Comparison of ENCODE assay signal across 30 cellular contexts in the genomic region with DNA sequence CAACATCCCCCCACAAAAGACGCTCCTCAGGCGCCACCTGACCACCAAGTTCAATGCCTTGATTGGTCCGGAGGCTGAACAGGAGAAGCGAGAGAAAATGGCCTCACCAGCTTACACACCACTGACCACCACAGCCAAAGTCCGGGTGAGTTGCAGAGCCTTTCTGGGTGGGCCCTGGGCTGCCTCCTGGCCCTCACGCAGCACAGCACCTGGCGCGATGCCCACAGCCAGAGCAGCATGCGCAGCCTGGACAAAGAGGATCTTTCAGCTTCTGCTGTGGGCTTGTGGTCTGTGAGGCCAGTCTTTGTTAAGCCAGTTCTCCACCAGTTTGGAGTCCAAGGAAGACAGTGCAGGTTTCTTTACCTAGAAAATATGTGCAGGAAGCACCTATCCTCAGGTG. TPM values are rescaled to one million over a fixed set of nuclear protein-coding genes. Genes with fewer than 3 reads are reported as not detected.
A peak's percentile ranks its signal among the peaks of the same experiment; 100 is the strongest.
DNase-seq lines count a peak whose midpoint lies in the region; ATAC-seq, FAIRE-seq and TF ChIP-seq lines count a peak whose summit lies in the region.
"Had no signal": no experiment of that assay in that cellular context is flagged by ENCODE, and none has a peak within 500 bp of the region (broad histone marks: within the 10 kb centered on the region; RNA-seq: fewer than 3 reads in every experiment).

No MANE protein-coding gene starts in this region.

- peak; percentile 84 for ATAC-seq in K562
- no peak for ATAC-seq in HG02588 (IDR thresholded peaks at IDR 0.05; ENCODE audit: unreplicated experiment)
- ATAC-seq: activated naive CD8-positive, alpha-beta T cell treated with anti-CD3 and anti-CD28 coated beads, Interleukin-2, amount 50 U/mL, for 24 hours; gastrocnemius medialis; stimulated activated effector memory CD8-positive, alpha-beta T cell treated with anti-CD3 and anti-CD28 coated beads, Interleukin-12 subunit alpha, Interleukin-12 subunit beta, amount 100 ng/mL, for 72 hours had no signal

- BruUV-seq in K562 (replicated peaks; lab: Mats Ljungman, UMichigan) = no TSS peak

- in situ Hi-C loops in K562 (cut with MboI) = loop anchor here (5.0 to 25.0 kb wide), 2 partner anchors 79 to 564 kb away; a partner anchor contains a TSS

- DNase-seq in COLO829 (ENCODE audit: low spot score) = peak; percentile 78
- peak in 1 of 4 experiments; percentile 15 for DNase-seq in K562 (ENCODE audit: extremely low read depth in 1 of 4, low spot score in 3 of 4)
- DNase-seq in substantia nigra (lab: John Stamatoyannopoulos, UW) = peak in 48 of 49 donors; percentile 26 to 90 (median 69)
- DNase-seq in activated naive CD4-positive, alpha-beta T cell treated with Interleukin-2 at 50 U/mL for 16 hours = no peak
- DNase-seq in adrenal gland = no peak
- DNase-seq: activated CD4-positive, alpha-beta memory T cell treated with anti-CD3 and anti-CD28 coated beads for 36 hours; activated gamma-delta T cell; activated naive CD8-positive, alpha-beta T cell treated with anti-CD3 and anti-CD28 coated beads, Interleukin-2, amount 50 U/mL, for 24 hours; activated T-cell treated with anti-CD3 and anti-CD28 coated beads, Interleukin-2, amount 50 U/mL, for 1 hour; CD8-positive, alpha-beta memory T cell; DMS153; esophagus squamous epithelium; gastrocnemius medialis; mammary epithelial cell; NCI-H1092; NCI-H2029; NCI-H2227 treated with DMSO at 0.1 percent for 48 hours; NCI-H748 treated with DMSO at 0.1 percent for 48 hours; retina; T1000; thyroid gland had no signal

- intact Hi-C loops in K562 (cut with micrococcal nuclease) = no loop called here
- intact Hi-C loops in adrenal gland (cut with DNase I) = loop anchor here in 1 of 2 donors (5.0 kb wide), 1 partner anchor 79 kb away; no protein-coding TSS in a partner anchor

- H3K4me1 ChIP-seq in K562 (replicated peaks in 1 of 2; ENCODE audit: control insufficient read depth in 2 of 2, insufficient read depth in 2 of 2, low read length in 2 of 2) (peaks cover 9 to 10% of the 10 kb centered on the region in 2 experiments; a peak in 3 of 5 replicates), adrenal gland (replicated peaks in 1 of 2) (peaks cover 0 to 7% of the 10 kb centered on the region in 2 donors)
- H3K4me1 ChIP-seq: esophagus squamous epithelium, gastrocnemius medialis, thyroid gland had no signal

- H3K36me3 ChIP-seq in K562 (ENCODE audit: control insufficient read depth, insufficient read depth, low read length) = no peaks in the 10 kb centered on the region
- H3K36me3 ChIP-seq in adrenal gland (replicated peaks in 1 of 2) = peaks cover 0 to 60% of the 10 kb centered on the region in 2 donors
- H3K36me3 ChIP-seq: brain microvascular endothelial cell had no signal

- TF ChIP-seq POLR2A in K562 (conservative IDR thresholded peaks at IDR 0.05) (no peak), adrenal gland (IDR thresholded peaks at IDR 0.05) (no peak)

- H4K20me1 ChIP-seq in K562 (replicated peaks; ENCODE audit: control insufficient read depth, insufficient read depth, low read length) = no peaks in the 10 kb centered on the region; the same call in 1 of the 2 replicates

- POLR2A ChIA-PET in K562 (lab: Yijun Ruan, JAX) = no interaction called here

- 8% methylated on average over 9 of the region's 9 CpGs for WGBS in K562 (ENCODE audit: insufficient coverage, low coverage, missing lambda C conversion rate)
- WGBS in adrenal gland, 4 donors = 87 to 97% (median 93%) methylated on average over 4 to 9 of the region's 9 CpGs

- H3K9me3 ChIP-seq in K562 (replicated peaks; ENCODE audit: control insufficient read depth, insufficient read depth, low read depth, low read length) (no peaks in the 10 kb centered on the region), adrenal gland (replicated peaks in 1 of 3) (no peaks in the 10 kb centered on the region)
- H3K9me3 ChIP-seq: esophagus squamous epithelium, gastrocnemius medialis, neutrophil, thyroid gland had no signal

- H3K4me3 ChIP-seq in K562 (no peak overlapping the region), adrenal gland (no peak overlapping the region)
- H3K4me3 ChIP-seq: esophagus squamous epithelium, gastrocnemius medialis, thyroid gland had no signal

- no peak for FAIRE-seq in K562 (lab: Jason Lieb, UNC)
- FAIRE-seq: colon, GM19239 had no signal

- no peak for TF ChIP-seq RAD21 in K562 (CRISPR knock-in tag; conservative IDR thresholded peaks at IDR 0.05 in 1 of 2, IDR thresholded peaks at IDR 0.05 in 1 of 2)

- H3K9ac ChIP-seq in K562 (ENCODE audit: insufficient read depth in 1 of 2, low read depth in 2 of 2, low read length in 2 of 2) = no peak overlapping the region

- H3K9me1 ChIP-seq in K562 (ENCODE audit: control insufficient read depth, insufficient read depth, low read length) = no peaks in the 10 kb centered on the region

- no peak for TF ChIP-seq EP300 in K562 (IDR thresholded peaks at IDR 0.05; ENCODE audit: low read length)

- H3K79me2 ChIP-seq in K562 (ENCODE audit: control insufficient read depth, insufficient read depth, low read length) = no peaks in the 10 kb centered on the region

- peaks cover 0 to 24% of the 10 kb centered on the region in 2 experiments; a peak in 2 of 5 replicates for H3K27me3 ChIP-seq in K562 (ENCODE audit: control insufficient read depth in 2 of 2, insufficient read depth in 2 of 2, low read length in 2 of 2)
- H3K27me3 ChIP-seq in layer of hippocampus (ENCODE audit: control insufficient read depth, insufficient read depth, low read length) = no peaks in the 10 kb centered on the region
- H3K27me3 ChIP-seq in adrenal gland = no peaks in the 10 kb centered on the region
- H3K27me3 ChIP-seq: brain microvascular endothelial cell, esophagus squamous epithelium, gastrocnemius medialis, neutrophil, thyroid gland had no signal

- no peak overlapping the region for H2AFZ ChIP-seq in K562 (ENCODE audit: low read depth, low read length)

- CTCF ChIA-PET in K562 (lab: Yijun Ruan, JAX; ENCODE audit: low intra/inter-chr PET ratio) = no interaction called here

- no peak overlapping the region for H3K4me2 ChIP-seq in K562 (ENCODE audit: insufficient read depth, low read length)

- TF ChIP-seq CTCF in K562 (IDR thresholded peaks at IDR 0.05 in 2 of 3, conservative IDR thresholded peaks at IDR 0.05 in 1 of 3; ENCODE audit: insufficient read depth in 2 of 3, low read depth in 1 of 3, low read length in 3 of 3) (peak; percentile 27 to 45 (median 32); a peak in 3 of 6 replicates), adrenal gland (IDR thresholded peaks at IDR 0.05) (no peak)

- no peak overlapping the region for H3K27ac ChIP-seq in K562 (ENCODE audit: extremely low read depth, low read depth, low read length)
- H3K27ac ChIP-seq in layer of hippocampus (ENCODE audit: low read depth, low read length) = peak overlapping the region; percentile 94
- H3K27ac ChIP-seq in substantia nigra (ENCODE audit: low read depth, low read length, poor library complexity, severe bottlenecking) = peak overlapping the region; percentile 92
- no peak overlapping the region for H3K27ac ChIP-seq in adrenal gland
- H3K27ac ChIP-seq: brain microvascular endothelial cell, esophagus squamous epithelium, gastrocnemius medialis, neutrophil, thyroid gland had no signal

TF ChIP-seq in K562, 482 proteins besides CTCF, POLR2A, EP300 and RAD21:
- no peak for TF ChIP-seq ZNF384 (IDR thresholded peaks at IDR 0.05; ENCODE audit: low read depth, low read length)
- no peak for TF ChIP-seq GABPA (tag; conservative IDR thresholded peaks at IDR 0.05; ENCODE audit: low read depth)
- no peak for TF ChIP-seq MIER1 (IDR thresholded peaks at IDR 0.05; ENCODE audit: low read depth)
- TF ChIP-seq NFIC (IDR thresholded peaks at IDR 0.05) = peak; percentile 91
- no peak for TF ChIP-seq SAFB2 (IDR thresholded peaks at IDR 0.05; ENCODE audit: borderline replicate concordance, low read depth, low read length, severe bottlenecking)

RNA-seq across cellular contexts. Expression of a gene that starts 21.6 kb away (rescaled TPM):
- 10.7 and 12.6 TPM in 2 replicates for total RNA-seq in K562 (2011; cell fraction: chromatin; rRNA removed; ENCODE audit: low replicate concordance)
- 7.7 and 11.3 TPM in 2 replicates for total RNA-seq in K562 (2011; cell fraction: nucleolus; rRNA removed)
- total RNA-seq in K562 (2011; cell fraction: nucleoplasm; rRNA removed) = 8.0 and 9.3 TPM in 2 replicates
- total RNA-seq in K562 (2014; rRNA removed) (8.2 and 11.3 TPM in 2 replicates), K562 (2014; rRNA removed; fragmentation: Illumina TruSeq; extraction: Trizol) (10.5 and 13.6 TPM in 2 replicates), K562 (2015; rRNA removed; fragmentation: Illumina TruSeq; extraction: Trizol) (11.0 and 11.7 TPM in 2 replicates), K562 (2021) (8.8 and 11.0 TPM in 2 replicates), adrenal gland (1 to 10 TPM; 1.6 to 6.5 (median 3.6) TPM)
- polyA plus RNA-seq in K562 (2011; rRNA removed) (4.0 and 16.7 TPM in 2 replicates), K562 (2014; fragmentation: Illumina TruSeq; extraction: Trizol) (17.5 and 20.4 TPM in 2 replicates), K562 (2014; fragmentation: Nextera tagmentation; extraction: Ambion mirVana) (10 to 100 TPM; 18.1 to 28.7 TPM), K562 (2014; rRNA removed) (11.2 and 16.8 TPM in 2 replicates), adrenal gland (1 to 10 TPM; 4.3 to 9.7 (median 7.4) TPM)
- polyA plus RNA-seq in K562 (2011; cell fraction: cytosol; rRNA removed) = 5.1 and 23.0 TPM in 2 replicates
- polyA plus RNA-seq in K562 (2011; cell fraction: nucleus; rRNA removed) = 6.9 and 25.8 TPM in 2 replicates
- polyA plus RNA-seq in K562 (2012) = 11.9 and 12.0 TPM in 2 replicates
- polyA minus RNA-seq in K562 (2011; rRNA and poly(A)+ RNA removed) = 3.2 and 12.4 TPM in 2 replicates
- 2.5 and 6.3 TPM in 2 replicates for polyA minus RNA-seq in K562 (2011; cell fraction: cytosol; rRNA and poly(A)+ RNA removed)
- polyA minus RNA-seq in K562 (2011; cell fraction: nucleus; rRNA and poly(A)+ RNA removed) = 1.6 and 4.2 TPM in 2 replicates

RNA-seq across cellular contexts. Expression of a gene that starts 54.6 kb away (rescaled TPM):
- total RNA-seq in K562 (2011; cell fraction: chromatin; rRNA removed; ENCODE audit: low replicate concordance) = not detected in 2 replicates
- total RNA-seq in K562 (2011; cell fraction: nucleolus; rRNA removed) = not detected in 2 replicates
- not detected in 2 replicates for total RNA-seq in K562 (2011; cell fraction: nucleoplasm; rRNA removed)
- not detected in 2 replicates for total RNA-seq in K562 (2014; rRNA removed)
- total RNA-seq in K562 (2014; rRNA removed; fragmentation: Illumina TruSeq; extraction: Trizol) = not detected in 2 replicates
- not detected in 2 replicates for total RNA-seq in K562 (2015; rRNA removed; fragmentation: Illumina TruSeq; extraction: Trizol)
- not detected in 2 replicates for total RNA-seq in K562 (2021)
- not detected in 2 replicates for polyA plus RNA-seq in K562 (2011; rRNA removed)
- not detected in 2 replicates for polyA plus RNA-seq in K562 (2011; cell fraction: cytosol; rRNA removed)
- polyA plus RNA-seq in K562 (2011; cell fraction: nucleus; rRNA removed) = not detected in 2 replicates
- not detected in 2 replicates for polyA plus RNA-seq in K562 (2012)
- not detected in 2 replicates for polyA plus RNA-seq in K562 (2014; fragmentation: Illumina TruSeq; extraction: Trizol)
- polyA plus RNA-seq in K562 (2014; fragmentation: Nextera tagmentation; extraction: Ambion mirVana) = not detected
- polyA plus RNA-seq in K562 (2014; rRNA removed) = not detected in 2 replicates
- not detected in 2 replicates for polyA minus RNA-seq in K562 (2011; rRNA and poly(A)+ RNA removed)
- polyA minus RNA-seq in K562 (2011; cell fraction: cytosol; rRNA and poly(A)+ RNA removed) = not detected in 2 replicates
- not detected in 2 replicates for polyA minus RNA-seq in K562 (2011; cell fraction: nucleus; rRNA and poly(A)+ RNA removed)
- not detected for total RNA-seq in adrenal gland
- polyA plus RNA-seq in adrenal gland = not detected
- total RNA-seq: activated CD4-positive, alpha-beta memory T cell treated with anti-CD3 and anti-CD28 coated beads for 36 hours; CD8-positive, alpha-beta memory T cell; gastrocnemius medialis; kidney epithelial cell; myocyte; thyroid gland had no signal
- polyA plus RNA-seq: CD8-positive, alpha-beta memory T cell had no signal

Comparison
In these comparisons a context has a peak if more than half of its experiments do, and no peak if none do; other contexts are left out.
1. DNase-seq: peak in COLO829 (single experiment) and substantia nigra (48 of 49); none in activated naive CD4-positive, alpha-beta T cell treated with Interleukin-2 at 50 U/mL for 16 hours (single experiment) and adrenal gland (0 of 7).
2. H3K27ac ChIP-seq: peak in layer of hippocampus (single experiment) and substantia nigra (single experiment); none in K562 (single experiment) and adrenal gland (0 of 5).
3. CTCF ChIP-seq: peak in K562 (3 of 3); none in adrenal gland (0 of 6).